8 cellular contexts compared by ENCODE assay signal in genomic region chrX:1592863-1593201, GRCh38. TPM values are rescaled to one million over a fixed set of nuclear protein-coding genes. Genes with fewer than 3 reads are reported as not detected.
DNase-seq lines count a peak whose midpoint lies in the region; ATAC-seq, FAIRE-seq and TF ChIP-seq lines count a peak whose summit lies in the region.

No MANE protein-coding gene starts in this region.

- FAIRE-seq in small intestine (lab: Jason Lieb, UNC): no peak

- WGBS in small intestine, 3 donors: 3 to 7% (median 5%) methylated on average over 12 of the region's 12 CpGs

- no peaks in the 10 kb centered on the region for H3K27me3 ChIP-seq in right atrium auricular region
- no peaks in the 10 kb centered on the region for H3K27me3 ChIP-seq in small intestine (ENCODE audit: control insufficient read depth in 2 of 2, insufficient read depth in 2 of 2, low read length in 2 of 2)

- H3K36me3 ChIP-seq in right atrium auricular region: peaks cover 38% of the 10 kb centered on the region
- H3K36me3 ChIP-seq in small intestine (ENCODE audit: control insufficient read depth in 2 of 2, insufficient read depth in 2 of 2, low read length in 2 of 2): peaks cover 0 to 16% of the 10 kb centered on the region in 2 donors

- H3K4me1 ChIP-seq in right atrium auricular region (peaks cover 0 to 17% of the 10 kb centered on the region in 2 donors), small intestine (ENCODE audit: control insufficient read depth in 2 of 2, insufficient read depth in 1 of 2, low read depth in 1 of 2, low read length in 1 of 2) (no peaks in the 10 kb centered on the region)

- H3K9me3 ChIP-seq in right atrium auricular region: no peaks in the 10 kb centered on the region
- H3K9me3 ChIP-seq in small intestine (ENCODE audit: control insufficient read depth, low read depth): no peaks in the 10 kb centered on the region

- DNase-seq in right atrium auricular region (ENCODE audit: low spot score) (no peak), small intestine (peak; percentile 29), NCI-H2081 treated with DMSO at 0.1 percent for 48 hours (lab: John Stamatoyannopoulos, UW) (no peak), activated gamma-delta T cell treated with Interleukin-2 at 50 U/mL for 16 hours (no peak)
- no peak for DNase-seq in effector CD4-positive, alpha-beta T cell

- no peak for TF ChIP-seq CTCF in WI38 (IDR thresholded peaks at IDR 0.05; ENCODE audit: low read depth, low read length)
- TF ChIP-seq CTCF in right atrium auricular region (IDR thresholded peaks at IDR 0.05): no peak

- H3K4me3 ChIP-seq in WI38 (ENCODE audit: low read depth, low read length) (peak overlapping the region; percentile 92), right atrium auricular region (peak overlapping the region; percentile 97 to 99), small intestine (ENCODE audit: low read depth in 1 of 2, low read length in 2 of 2) (peak overlapping the region; percentile 92 to 100)

- ATAC-seq in GM18907 (IDR thresholded peaks at IDR 0.05; ENCODE audit: unreplicated experiment): peak; percentile 8
- ATAC-seq in HG02981 (IDR thresholded peaks at IDR 0.05; ENCODE audit: unreplicated experiment): peak; percentile 12

- peak overlapping the region in 1 of 2 donors; percentile 88 for H3K27ac ChIP-seq in right atrium auricular region
- peak overlapping the region; percentile 67 to 84 for H3K27ac ChIP-seq in small intestine (ENCODE audit: low read depth in 1 of 2, low read length in 1 of 2)

RNA-seq across cellular contexts. Expression of gene AKAP17A, which starts 1.4 kb away (rescaled TPM):
- total RNA-seq in right atrium auricular region: 10 to 100 TPM; 16.0 to 19.3 TPM
- polyA plus RNA-seq in small intestine: 10 to 100 TPM; 26.7 to 37.3 (median 29.2) TPM

RNA-seq across cellular contexts. Expression of gene ASMT, which starts 22.0 kb away (rescaled TPM):
- total RNA-seq in right atrium auricular region: not detected
- polyA plus RNA-seq in small intestine: under 1 TPM in 1 of 3 donors, not detected in 2; 0.06 TPM

RNA-seq across cellular contexts. Expression of gene P2RY8, which starts 55.8 kb away (rescaled TPM):
- 1 to 10 TPM in 1 of 2 donors, under 1 TPM in 1; 0.93 to 1.3 TPM for total RNA-seq in right atrium auricular region
- polyA plus RNA-seq in small intestine: 1 to 10 TPM in 1 of 3 donors, under 1 TPM in 2; 0.22 to 2.1 (median 0.81) TPM
